Comparison of ENCODE assay signal across 22 cellular contexts in the genomic region with DNA sequence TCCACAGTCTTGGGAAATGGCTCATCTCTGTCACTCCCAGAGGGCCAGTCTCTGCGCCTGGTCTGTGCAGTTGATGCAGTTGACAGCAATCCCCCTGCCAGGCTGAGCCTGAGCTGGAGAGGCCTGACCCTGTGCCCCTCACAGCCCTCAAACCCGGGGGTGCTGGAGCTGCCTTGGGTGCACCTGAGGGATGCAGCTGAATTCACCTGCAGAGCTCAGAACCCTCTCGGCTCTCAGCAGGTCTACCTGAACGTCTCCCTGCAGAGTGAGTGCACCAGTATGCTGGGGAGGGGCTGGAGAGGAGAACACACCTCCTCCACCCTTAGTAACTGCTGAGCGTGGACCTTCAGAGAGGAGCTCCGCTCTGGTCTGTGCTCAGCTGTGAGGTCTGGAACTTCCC. TPM values are rescaled to one million over a fixed set of nuclear protein-coding genes. Genes with fewer than 3 reads are reported as not detected.
DNase-seq lines count a peak whose midpoint lies in the region; ATAC-seq and TF ChIP-seq lines count a peak whose summit lies in the region.
"Had no signal": no experiment of that assay in that cellular context is flagged by ENCODE, and none has a peak within 500 bp of the region (broad histone marks: within the 10 kb centered on the region; RNA-seq: fewer than 3 reads in every experiment).

No MANE protein-coding gene starts in this region.

- no peaks in the 10 kb centered on the region for H3K27me3 ChIP-seq in CD4-positive, alpha-beta memory T cell (ENCODE audit: insufficient read depth, low read length)
- H3K27me3 ChIP-seq in neutrophil = no peaks in the 10 kb centered on the region
- H3K27me3 ChIP-seq: colonic mucosa, hepatocyte had no signal

- no peaks in the 10 kb centered on the region for H3K9me3 ChIP-seq in CD4-positive, alpha-beta memory T cell (ENCODE audit: control insufficient read depth in 1 of 2, low read length in 2 of 2)
- no peaks in the 10 kb centered on the region for H3K9me3 ChIP-seq in neutrophil
- H3K9me3 ChIP-seq: colonic mucosa had no signal

- TF ChIP-seq CTCF in CD14-positive monocyte (IDR thresholded peaks at IDR 0.05) = no peak
- no peak for TF ChIP-seq CTCF in endothelial cell (IDR thresholded peaks at IDR 0.05; ENCODE audit: unreplicated experiment)
- TF ChIP-seq CTCF in neutrophil (IDR thresholded peaks at IDR 0.05) = no peak

- DNase-seq in CD14-positive monocyte (ENCODE audit: low spot score) (no peak), endothelial cell (ENCODE audit: low spot score) (no peak), kidney glomerular epithelial cell (lab: John Stamatoyannopoulos, UW) (no peak)
- no peak for DNase-seq in CD4-positive, alpha-beta memory T cell
- DNase-seq: activated B cell treated with CpG ODN at 0.5 μM for 24 hours; colonic mucosa; DMS53; Karpas-422; NCI-H774; stimulated activated CD4-positive, alpha-beta T cell treated with anti-CD3 and anti-CD28 coated beads, Interleukin-4, amount 100 ng/mL, for 1 hour had no signal

- H3K4me1 Mint-ChIP-seq in CD14-positive monocyte (peaks cover 85% of the 10 kb centered on the region), endothelial cell (ENCODE audit: unreplicated experiment) (peaks cover 52% of the 10 kb centered on the region)
- peaks cover 45 to 91% (median 69%) of the 10 kb centered on the region in 4 donors for H3K4me1 Mint-ChIP-seq in CD4-positive, alpha-beta memory T cell

- peaks cover 93% of the 10 kb centered on the region for H3K4me1 ChIP-seq in CD4-positive, alpha-beta memory T cell (ENCODE audit: insufficient read depth, low read length)
- peaks cover 99 to 100% of the 10 kb centered on the region in 2 experiments for H3K4me1 ChIP-seq in neutrophil (ENCODE audit: control insufficient read depth in 1 of 2, insufficient read depth in 1 of 2, low read depth in 1 of 2, low read length in 1 of 2)
- H3K4me1 ChIP-seq: colonic mucosa had no signal

- peak overlapping the region; percentile 98 to 100 (median 99) for H3K27ac Mint-ChIP-seq in CD14-positive monocyte
- H3K27ac Mint-ChIP-seq in CD4-positive, alpha-beta memory T cell = peak overlapping the region in 5 of 7 donors; percentile 77 to 92 (median 81)
- H3K27ac Mint-ChIP-seq in endothelial cell (ENCODE audit: unreplicated experiment) = peak overlapping the region; percentile 30
- H3K27ac Mint-ChIP-seq: activated B cell treated with CpG ODN at 0.5 μM for 24 hours, mesothelial cell of epicardium had no signal

- H3K9me3 Mint-ChIP-seq in CD14-positive monocyte (peaks cover 0 to 2% (median 0%) of the 10 kb centered on the region in 7 donors), endothelial cell (ENCODE audit: unreplicated experiment) (no peaks in the 10 kb centered on the region)
- peaks cover 0 to 4% (median 0%) of the 10 kb centered on the region in 8 donors for H3K9me3 Mint-ChIP-seq in CD4-positive, alpha-beta memory T cell
- H3K9me3 Mint-ChIP-seq: activated B cell treated with CpG ODN at 0.5 μM for 24 hours, mesothelial cell of epicardium had no signal

- ATAC-seq in HG03196 (IDR thresholded peaks at IDR 0.05; ENCODE audit: unreplicated experiment) = no peak
- ATAC-seq in GM19467 (IDR thresholded peaks at IDR 0.05; ENCODE audit: unreplicated experiment) = no peak

- peaks cover 46 to 67% of the 10 kb centered on the region in 2 donors for H3K36me3 Mint-ChIP-seq in CD14-positive monocyte
- peaks cover 6 to 12% of the 10 kb centered on the region in 2 donors for H3K36me3 Mint-ChIP-seq in CD4-positive, alpha-beta memory T cell
- H3K36me3 Mint-ChIP-seq in endothelial cell (ENCODE audit: low read depth, unreplicated experiment) = no peaks in the 10 kb centered on the region
- H3K36me3 Mint-ChIP-seq: mesothelial cell of epicardium had no signal

- CTCF ChIA-PET in CD4-positive, alpha-beta memory T cell (lab: Charles Lee; ENCODE audit: partially characterized antibody) = interaction anchor here (1.0 kb wide), 1 partner anchor 22 kb away, joined by 3 read pairs; no protein-coding TSS in a partner anchor

- intact Hi-C loops in CD14-positive monocyte (cut with micrococcal nuclease) = no loop called here
- intact Hi-C loops in CD4-positive, alpha-beta memory T cell (cut with micrococcal nuclease) = no loop called here

- H3K27ac ChIP-seq in CD4-positive, alpha-beta memory T cell (ENCODE audit: low read depth, low read length) = no peak overlapping the region
- peak overlapping the region; percentile 98 for H3K27ac ChIP-seq in neutrophil
- H3K27ac ChIP-seq: colonic mucosa, hepatocyte had no signal

- H3K36me3 ChIP-seq in CD4-positive, alpha-beta memory T cell (ENCODE audit: insufficient read depth, low read length) = no peaks in the 10 kb centered on the region
- H3K36me3 ChIP-seq in neutrophil = peaks cover 50% of the 10 kb centered on the region
- H3K36me3 ChIP-seq: colonic mucosa had no signal

- peaks cover 0 to 2% (median 1%) of the 10 kb centered on the region in 3 donors for H3K27me3 Mint-ChIP-seq in CD14-positive monocyte (ENCODE audit: low read depth in 3 of 3)
- no peaks in the 10 kb centered on the region for H3K27me3 Mint-ChIP-seq in CD4-positive, alpha-beta memory T cell
- H3K27me3 Mint-ChIP-seq in endothelial cell (ENCODE audit: unreplicated experiment) = peaks cover 8% of the 10 kb centered on the region

- POLR2A ChIA-PET in CD4-positive, alpha-beta memory T cell (lab: Charles Lee; ENCODE audit: partially characterized antibody) = no interaction called here

- no peak overlapping the region for H3K4me3 ChIP-seq in CD4-positive, alpha-beta memory T cell (ENCODE audit: low read length in 2 of 2)
- peak overlapping the region; percentile 71 to 95 for H3K4me3 ChIP-seq in neutrophil (ENCODE audit: low read depth in 1 of 2, low read length in 1 of 2)
- H3K4me3 ChIP-seq: colonic mucosa, hepatocyte had no signal

- H3K4me3 Mint-ChIP-seq in CD14-positive monocyte (peak overlapping the region; percentile 91 to 99), endothelial cell (ENCODE audit: unreplicated experiment) (no peak overlapping the region)
- H3K4me3 Mint-ChIP-seq in CD4-positive, alpha-beta memory T cell = peak overlapping the region in 2 of 8 donors; percentile 13 to 69
- H3K4me3 Mint-ChIP-seq: activated B cell treated with CpG ODN at 0.5 μM for 24 hours, mesothelial cell of epicardium had no signal

RNA-seq across cellular contexts. Expression of a gene that starts 2.3 kb away (rescaled TPM):
- polyA plus RNA-seq in CD14-positive monocyte = 100 to 1,000 TPM in 1 of 2 donors, 10 to 100 TPM in 1; 87.5 to 133 TPM
- total RNA-seq in CD4-positive, alpha-beta memory T cell = 1 to 10 TPM; 3.4 to 3.9 TPM
- 1 to 10 TPM; 2.4 to 2.6 TPM for polyA plus RNA-seq in CD4-positive, alpha-beta memory T cell
- total RNA-seq in endothelial cell (ENCODE audit: unreplicated experiment) = 0.82 TPM
- total RNA-seq: astrocyte, endothelial cell of umbilical vein, HT-29, mesothelial cell of epicardium, osteoblast had no signal
- polyA plus RNA-seq: endothelial cell of umbilical vein, keratinocyte had no signal

RNA-seq across cellular contexts. Expression of a gene that starts 15.1 kb away (rescaled TPM):
- polyA plus RNA-seq in CD14-positive monocyte = 10 to 100 TPM; 71.8 to 93.3 TPM
- under 1 TPM; 0.25 to 0.52 TPM for total RNA-seq in CD4-positive, alpha-beta memory T cell
- under 1 TPM in 1 of 2 donors, not detected in 1; 0.57 TPM for polyA plus RNA-seq in CD4-positive, alpha-beta memory T cell
- total RNA-seq in endothelial cell (ENCODE audit: unreplicated experiment) = not detected
- total RNA-seq: activated B cell treated with CpG ODN at 0.5 μM for 24 hours; astrocyte; endothelial cell of umbilical vein; HT-29; mesothelial cell of epicardium; osteoblast; T-helper 2 cell treated with Interferon-gamma antibody and Interleukin-4, amounts not matched to agents 100 ng/mL and 5 ng/mL, for 36 hours had no signal
- polyA plus RNA-seq: endothelial cell of umbilical vein, keratinocyte had no signal

RNA-seq across cellular contexts. Expression of a gene that starts 18.8 kb away (rescaled TPM):
- 1 to 10 TPM in 1 of 2 donors, under 1 TPM in 1; 0.75 to 3.0 TPM for polyA plus RNA-seq in CD14-positive monocyte
- 10 to 100 TPM; 11.4 TPM for total RNA-seq in CD4-positive, alpha-beta memory T cell
- polyA plus RNA-seq in CD4-positive, alpha-beta memory T cell = 1 to 10 TPM; 1.4 to 9.2 TPM
- total RNA-seq in endothelial cell (ENCODE audit: unreplicated experiment) = 5.4 TPM

RNA-seq across cellular contexts. Expression of a gene that starts 44.3 kb away (rescaled TPM):
- polyA plus RNA-seq in CD14-positive monocyte = not detected
- 1 to 10 TPM in 1 of 2 experiments, not detected in 1; 1.1 TPM for total RNA-seq in CD4-positive, alpha-beta memory T cell
- polyA plus RNA-seq in CD4-positive, alpha-beta memory T cell = not detected
- not detected for total RNA-seq in endothelial cell (ENCODE audit: unreplicated experiment)
- total RNA-seq: endothelial cell of umbilical vein, HT-29, osteoblast, temporal lobe had no signal
- polyA plus RNA-seq: hepatocyte had no signal

Comparison
In these comparisons a context has a peak if more than half of its experiments do, and no peak if none do; other contexts are left out.
1. H3K27ac Mint-ChIP-seq: peak in every context shown above with its lines; median percentile 99 in CD14-positive monocyte; 81 in CD4-positive, alpha-beta memory T cell; 30 in endothelial cell.
2. H3K4me3 ChIP-seq: peak in neutrophil (2 of 2); none in CD4-positive, alpha-beta memory T cell (0 of 2).